In genomic region chr12:40714636-40715035, GRCh38 we compare ENCODE assay signal across 27 cellular contexts. TPM values are rescaled to one million over a fixed set of nuclear protein-coding genes. Genes with fewer than 3 reads are reported as not detected.
"Had no signal": no experiment of that assay in that cellular context is flagged by ENCODE, and none has a peak within 500 bp of the region (broad histone marks: within the 10 kb centered on the region; RNA-seq: fewer than 3 reads in every experiment).

No MANE protein-coding gene starts in this region.

- H3K4me3 ChIP-seq: K562, SJSA1 had no signal

- H3K27me3 Mint-ChIP-seq: IgD-negative memory B cell, T-cell had no signal

- H3K4me2 ChIP-seq: SK-N-SH had no signal

- H3K4me1 ChIP-seq: SJSA1 had no signal

- H3K27ac Mint-ChIP-seq: IgD-negative memory B cell; T-cell; T-helper 1 cell treated with Interleukin-12 subunit alpha and Interleukin-12 subunit beta and Interleukin-4 antibody, amounts not matched to agents 30 μg/mL and 1 μg/mL, for 36 hours had no signal

- H3K9me3 Mint-ChIP-seq: IgD-negative memory B cell; T-helper 1 cell treated with Interleukin-12 subunit alpha and Interleukin-12 subunit beta and Interleukin-4 antibody, amounts not matched to agents 30 μg/mL and 1 μg/mL, for 36 hours had no signal

- H3K4me3 Mint-ChIP-seq: IgD-negative memory B cell; T-cell; T-helper 1 cell treated with Interleukin-12 subunit alpha and Interleukin-12 subunit beta and Interleukin-4 antibody, amounts not matched to agents 30 μg/mL and 1 μg/mL, for 36 hours had no signal

- DNase-seq: MV-4-11, NCI-H1048, NCI-H1105, NCI-H1417, NCI-H1436 treated with DMSO at 0.1 percent for 48 hours, NCI-H1694, NCI-H187 treated with DMSO at 0.1 percent for 48 hours, NCI-H2029 treated with DMSO at 0.1 percent for 48 hours, NCI-H2227 treated with DMSO at 0.1 percent for 48 hours, NCI-H524, NCI-H526 treated with DMSO at 0.1 percent for 48 hours, NCI-H774, Right ventricle myocardium superior, RPMI8226, SIG-M5, SK-N-SH, SW 1271, T-cell had no signal

- H3K27me3 ChIP-seq: SJSA1 had no signal

- H3K27ac ChIP-seq: HL-60, SJSA1 had no signal

- FAIRE-seq: HTR-8/SVneo, K562, RCC 7860 had no signal

- ATAC-seq: K562, T-cell had no signal

- H3K4me1 Mint-ChIP-seq: IgD-negative memory B cell, T-cell had no signal

- H3K36me3 Mint-ChIP-seq: IgD-negative memory B cell, T-cell had no signal

- H3K9me3 ChIP-seq: SJSA1, SK-N-SH had no signal

RNA-seq across cellular contexts. Expression of gene CNTN1, which starts 22.4 kb away (rescaled TPM):
- total RNA-seq: LHCN-M2, MCF 10A, T-cell had no signal
- polyA plus RNA-seq: IgD-negative memory B cell, K562 had no signal
